ENCODE assay signal across 1 cellular context in genomic region chr1:28751315-28752056, GRCh38.
TF ChIP-seq lines count a peak whose summit lies in the region.

No MANE protein-coding gene starts in this region.

TF ChIP-seq in HCT116, 20 proteins besides CTCF, POLR2A, EP300 and RAD21 (continued from another document):
- TF ChIP-seq ZBTB33 (IDR thresholded peaks at IDR 0.05; ENCODE audit: extremely low read depth, insufficient replicate concordance, low read length), result no peak
- TF ChIP-seq SIN3A (IDR thresholded peaks at IDR 0.05; ENCODE audit: low read depth), result no peak
- no peak for TF ChIP-seq EZH2phosphoT487 (IDR thresholded peaks at IDR 0.05; ENCODE audit: borderline replicate concordance)
- TF ChIP-seq ELF1 (IDR thresholded peaks at IDR 0.05; ENCODE audit: borderline replicate concordance, low read depth), result no peak
- TF ChIP-seq ATF3 (IDR thresholded peaks at IDR 0.05), result no peak
- no peak for TF ChIP-seq ZFX (IDR thresholded peaks at IDR 0.05)
- no peak for TF ChIP-seq POLR2AphosphoS5 (IDR thresholded peaks at IDR 0.05; ENCODE audit: low read depth, low read length)
- TF ChIP-seq ZNF274 (IDR thresholded peaks at IDR 0.05; ENCODE audit: low read depth, low read length), result no peak
- TF ChIP-seq SP1 (IDR thresholded peaks at IDR 0.05; ENCODE audit: low read depth), result no peak
- TF ChIP-seq EGR1 (IDR thresholded peaks at IDR 0.05; ENCODE audit: low read depth), result no peak
- TF ChIP-seq YY1 (IDR thresholded peaks at IDR 0.05; ENCODE audit: extremely low read depth, insufficient replicate concordance, low read depth, low read length), result no peak
- TF ChIP-seq REST (IDR thresholded peaks at IDR 0.05; ENCODE audit: low read depth), result no peak
